10 cellular contexts compared by ENCODE assay signal in the genomic region with DNA sequence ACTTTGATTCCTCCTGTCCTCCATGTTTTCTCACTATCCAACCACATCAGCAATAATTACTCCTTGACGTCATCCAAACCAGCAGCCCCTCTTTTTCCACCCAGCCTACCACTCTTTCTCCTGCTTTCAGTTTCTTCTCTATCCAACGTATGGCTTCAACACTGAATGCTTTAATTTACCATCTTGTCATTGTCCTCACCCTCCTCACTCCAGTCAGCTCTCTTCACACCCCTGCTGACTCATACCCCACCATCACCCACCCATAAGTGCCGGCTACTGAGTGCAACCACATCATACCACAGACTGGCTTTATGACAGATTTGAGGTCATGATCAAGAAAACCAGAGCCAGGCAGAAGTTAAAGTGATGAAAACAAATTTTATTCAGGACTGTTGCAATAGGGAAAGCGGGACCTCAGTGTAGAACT. TPM values are rescaled to one million over a fixed set of nuclear protein-coding genes. Genes with fewer than 3 reads are reported as not detected.
A peak's percentile ranks its signal among the peaks of the same experiment; 100 is the strongest.
DNase-seq lines count a peak whose midpoint lies in the region; ATAC-seq and TF ChIP-seq lines count a peak whose summit lies in the region.
"Had no signal": no experiment of that assay in that cellular context is flagged by ENCODE, and none has a peak within 500 bp of the region (broad histone marks: within the 10 kb centered on the region; RNA-seq: fewer than 3 reads in every experiment).

No MANE protein-coding gene starts in this region.

- peaks cover 0 to 2% of the 10 kb centered on the region in 2 donors for H3K36me3 Mint-ChIP-seq in activated T-cell treated with anti-CD3 and anti-CD28 coated beads, Interleukin-2, amount 50 U/mL, for 72 hours (ENCODE audit: insufficient read depth in 2 of 2)

- peaks cover 42% of the 10 kb centered on the region for H3K4me1 Mint-ChIP-seq in activated T-cell treated with anti-CD3 and anti-CD28 coated beads, Interleukin-2, amount 50 U/mL, for 72 hours (ENCODE audit: low read depth)

- H3K4me3 Mint-ChIP-seq in activated T-cell treated with anti-CD3 and anti-CD28 coated beads, Interleukin-2, amount 50 U/mL, for 72 hours = peak overlapping the region; percentile 21 to 40

- ATAC-seq in HG03378 (IDR thresholded peaks at IDR 0.05; ENCODE audit: unreplicated experiment) = peak; percentile 66
- ATAC-seq in activated T-cell treated with anti-CD3 and anti-CD28 coated beads, Interleukin-2, amount 50 U/mL, for 72 hours (replicated peaks in 1 of 2) = peak; percentile 91 to 95

- no peak overlapping the region for H3K4me3 ChIP-seq in GM12865 (ENCODE audit: low read depth, low read length)
- no peak overlapping the region for H3K4me3 ChIP-seq in skeletal muscle cell (ENCODE audit: low read depth, low read length)

- peaks cover 36% of the 10 kb centered on the region for H3K27me3 Mint-ChIP-seq in activated T-cell treated with anti-CD3 and anti-CD28 coated beads, Interleukin-2, amount 50 U/mL, for 72 hours (ENCODE audit: low read depth)

- H3K27ac Mint-ChIP-seq in activated T-cell treated with anti-CD3 and anti-CD28 coated beads, Interleukin-2, amount 50 U/mL, for 72 hours = peak overlapping the region; percentile 32

- peak; percentile 35 for DNase-seq in GM12865 (ENCODE audit: low read depth)
- peak; percentile 81 to 84 for DNase-seq in activated T-cell treated with anti-CD3 and anti-CD28 coated beads, Interleukin-2, amount 50 U/mL, for 72 hours
- DNase-seq in skeletal muscle cell (ENCODE audit: low read depth) = peak; percentile 94
- DNase-seq in NCI-H524 (lab: John Stamatoyannopoulos, UW) = no peak
- no peak for DNase-seq in NCI-H2227 (lab: John Stamatoyannopoulos, UW; ENCODE audit: unreplicated experiment)
- no peak for DNase-seq in KG1 (lab: John Stamatoyannopoulos, UW)
- DNase-seq in DMS53 treated with DMSO at 0.1 percent for 48 hours (lab: John Stamatoyannopoulos, UW; ENCODE audit: unreplicated experiment) = no peak

- TF ChIP-seq CTCF in GM12865 (IDR thresholded peaks at IDR 0.05; ENCODE audit: insufficient read depth, low read depth, low read length, missing control alignments) = no peak

- no peaks in the 10 kb centered on the region for H3K9me3 Mint-ChIP-seq in activated T-cell treated with anti-CD3 and anti-CD28 coated beads, Interleukin-2, amount 50 U/mL, for 72 hours

RNA-seq across cellular contexts. Expression of a gene that starts 9.8 kb away (rescaled TPM):
- 100 to 1,000 TPM in 1 of 2 donors, 10 to 100 TPM in 1; 64.1 to 110 TPM for total RNA-seq in activated T-cell treated with anti-CD3 and anti-CD28 coated beads, Interleukin-2, amount 50 U/mL, for 72 hours

RNA-seq across cellular contexts. Expression of a gene that starts 58.4 kb away (rescaled TPM):
- not detected for total RNA-seq in activated T-cell treated with anti-CD3 and anti-CD28 coated beads, Interleukin-2, amount 50 U/mL, for 72 hours
- total RNA-seq: endothelial cell of umbilical vein, osteocyte had no signal

Comparison
In these comparisons a context has a peak if more than half of its experiments do, and no peak if none do; other contexts are left out.
1. DNase-seq: peak in GM12865 (single experiment), activated T-cell treated with anti-CD3 and anti-CD28 coated beads, Interleukin-2, amount 50 U/mL, for 72 hours (2 of 2) and skeletal muscle cell (single experiment); none in NCI-H524 (0 of 2), NCI-H2227 (single experiment), KG1 (single experiment) and DMS53 treated with DMSO at 0.1 percent for 48 hours (single experiment).